ENCODE assay signal across 17 cellular contexts in genomic region chr17:79153367-79154130, GRCh38.
DNase-seq lines count a peak whose midpoint lies in the region; ATAC-seq, FAIRE-seq and TF ChIP-seq lines count a peak whose summit lies in the region.
"Had no signal": no experiment of that assay in that cellular context is flagged by ENCODE, and none has a peak within 500 bp of the region (broad histone marks: within the 10 kb centered on the region; RNA-seq: fewer than 3 reads in every experiment).

No MANE protein-coding gene starts in this region.

- H4K5ac ChIP-seq in H9 (ENCODE audit: insufficient read length, low read depth, low read length): no peak overlapping the region
- H4K5ac ChIP-seq in H1 (ENCODE audit: insufficient read length, low read depth, low read length): no peak overlapping the region

- H3K36me3 Mint-ChIP-seq in H9 (ENCODE audit: insufficient read depth in 1 of 3, low read depth in 3 of 3): no peaks in the 10 kb centered on the region
- H3K36me3 Mint-ChIP-seq in activated T-helper 17 cell treated with anti-CD3 and anti-CD28 coated beads, Interleukin-2, amount 50 U/mL, for 72 hours (ENCODE audit: low read depth): no peaks in the 10 kb centered on the region
- H3K36me3 Mint-ChIP-seq: CD14-positive monocyte; CD8-positive, alpha-beta T cell had no signal

- TF ChIP-seq RAD21 in Ishikawa (IDR thresholded peaks at IDR 0.05; ENCODE audit: low read depth) (no peak), H1 (IDR thresholded peaks at IDR 0.05 in 1 of 2, conservative IDR thresholded peaks at IDR 0.05 in 1 of 2; ENCODE audit: low read depth in 2 of 2, low read length in 2 of 2) (no peak)

- H2BK5ac ChIP-seq in H9 (ENCODE audit: insufficient read length, low read length): no peak overlapping the region
- H2BK5ac ChIP-seq in H1 (ENCODE audit: low read depth, low read length): no peak overlapping the region

- H3K36me3 ChIP-seq in H1 (ENCODE audit: control insufficient read depth in 2 of 4, insufficient read depth in 4 of 4, low read length in 3 of 4): no peaks in the 10 kb centered on the region
- H3K36me3 ChIP-seq: BLaER1 had no signal

- peak overlapping the region in 2 of 3 experiments; percentile 27 to 59; a peak in 1 of 7 replicates for H3K27ac Mint-ChIP-seq in H9
- no peak overlapping the region for H3K27ac Mint-ChIP-seq in activated T-helper 17 cell treated with anti-CD3 and anti-CD28 coated beads, Interleukin-2, amount 50 U/mL, for 72 hours
- H3K27ac Mint-ChIP-seq: CD8-positive, alpha-beta T cell had no signal

- H2BK20ac ChIP-seq in H9 (ENCODE audit: low read depth, low read length, poor library complexity, severe bottlenecking) (no peak overlapping the region), H1 (ENCODE audit: low read length) (no peak overlapping the region)

- no peak overlapping the region for H2BK12ac ChIP-seq in H9 (ENCODE audit: insufficient read length, low read depth, low read length)
- H2BK12ac ChIP-seq in H1 (ENCODE audit: low read depth, low read length): no peak overlapping the region

- no peak overlapping the region for H3K14ac ChIP-seq in H9 (ENCODE audit: insufficient read depth, low read length)
- H3K14ac ChIP-seq in H1 (ENCODE audit: insufficient read length): no peak overlapping the region

- H3K4me3 Mint-ChIP-seq in H9: no peak overlapping the region
- no peak overlapping the region for H3K4me3 Mint-ChIP-seq in activated T-helper 17 cell treated with anti-CD3 and anti-CD28 coated beads, Interleukin-2, amount 50 U/mL, for 72 hours
- H3K4me3 Mint-ChIP-seq: CD14-positive monocyte; CD8-positive, alpha-beta T cell had no signal

- TF ChIP-seq POLR2A in H1 (IDR thresholded peaks at IDR 0.05; ENCODE audit: control extremely low read depth in 1 of 2, low read depth in 2 of 2, low read length in 2 of 2): no peak

- POLR2A ChIA-PET in H1 (lab: Charles Lee; ENCODE audit: partially characterized antibody): no interaction called here

- no CpG with 5 or more reads among the region's 14 CpGs for WGBS in H9 (ENCODE audit: extremely low coverage, insufficient read length, low lambda C conversion rate)
- WGBS in H1 (ENCODE audit: extremely low coverage in 1 of 2, insufficient coverage in 1 of 2, insufficient read length in 1 of 2, insufficient replicate concordance in 2 of 2, low coverage in 1 of 2, low lambda C conversion rate in 2 of 2, missing lambda C conversion rate in 1 of 2), 2 experiments: 87% methylated on average over 10 of the region's 14 CpGs; no CpG with 5 or more reads in 1 of the 2 experiments

- H4K20me1 ChIP-seq in H9 (ENCODE audit: control insufficient read depth, insufficient read depth, insufficient read length) (no peaks in the 10 kb centered on the region), H1 (replicated peaks in 1 of 2; ENCODE audit: control insufficient read depth in 1 of 2, insufficient read depth in 2 of 2, low read length in 2 of 2) (no peaks in the 10 kb centered on the region)
- H4K20me1 ChIP-seq: BLaER1 had no signal

- no peak overlapping the region for H3K18ac ChIP-seq in H9 (ENCODE audit: insufficient read length, low read depth, low read length)
- H3K18ac ChIP-seq in H1 (ENCODE audit: extremely low read depth, low read length): no peak overlapping the region

- no peaks in the 10 kb centered on the region for H3K27me3 ChIP-seq in H9 (ENCODE audit: insufficient read depth, low read length)
- no peaks in the 10 kb centered on the region; a peak in 1 of 7 replicates for H3K27me3 ChIP-seq in H1 (replicated peaks in 1 of 4; ENCODE audit: control insufficient read depth in 3 of 4, extremely low read depth in 1 of 4, insufficient read depth in 3 of 4, low read length in 3 of 4)
- H3K27me3 ChIP-seq: BLaER1 had no signal

- H3K56ac ChIP-seq in H9 (ENCODE audit: insufficient read length, low read depth, low read length) (no peak overlapping the region), H1 (replicated peaks; ENCODE audit: insufficient read length, low read depth, low read length) (no peak overlapping the region)

- FAIRE-seq in H1 (lab: Jason Lieb, UNC) (no peak), frontal cortex (lab: Jason Lieb, UNC) (no peak)
- FAIRE-seq: A204.1, GM12878 had no signal

- H2BK120ac ChIP-seq in H9 (ENCODE audit: low read depth, low read length, poor library complexity, severe bottlenecking) (no peak overlapping the region), H1 (replicated peaks; ENCODE audit: low read depth, low read length) (no peak overlapping the region)

- H3K4me2 ChIP-seq in H9 (ENCODE audit: insufficient read depth, insufficient read length, low read length) (no peak overlapping the region), H1 (ENCODE audit: insufficient read depth in 1 of 2, low read depth in 2 of 2, low read length in 2 of 2) (no peak overlapping the region)
- H3K4me2 ChIP-seq: BLaER1 had no signal

- CTCF ChIA-PET in H1 (lab: Charles Lee; ENCODE audit: partially characterized antibody): interaction anchor here (0.9 to 1.9 kb wide), 5 partner anchors 10 to 240 kb away, joined by 3 to 7 read pairs (median 5); no protein-coding TSS in a partner anchor

- H3K9me3 ChIP-seq in H9 (ENCODE audit: control insufficient read depth, low read depth, low read length) (no peaks in the 10 kb centered on the region), H1 (ENCODE audit: insufficient read depth in 2 of 2, low read depth in 1 of 2, low read length in 1 of 2) (no peaks in the 10 kb centered on the region)
- H3K9me3 ChIP-seq: BLaER1 had no signal

- no peaks in the 10 kb centered on the region for H3K23me2 ChIP-seq in H9 (ENCODE audit: insufficient read length, low read depth, low read length, poor library complexity, severe bottlenecking)
- H3K23me2 ChIP-seq in H1 (ENCODE audit: low read depth, low read length): no peaks in the 10 kb centered on the region

- H3K4ac ChIP-seq in H9 (ENCODE audit: low read depth, low read length) (no peak overlapping the region), H1 (replicated peaks; ENCODE audit: insufficient read length, low read depth, low read length) (no peak overlapping the region)

- H3K23ac ChIP-seq in H9 (ENCODE audit: insufficient read length, low read depth, low read length): no peak overlapping the region
- no peak overlapping the region for H3K23ac ChIP-seq in H1 (ENCODE audit: insufficient read length)

- TF ChIP-seq EP300 in Ishikawa (IDR thresholded peaks at IDR 0.05; ENCODE audit: borderline replicate concordance): no peak
- TF ChIP-seq EP300 in H1 (IDR thresholded peaks at IDR 0.05; ENCODE audit: borderline replicate concordance in 1 of 2, low read depth in 2 of 2, low read length in 2 of 2): no peak

- no peaks in the 10 kb centered on the region for H3K4me1 ChIP-seq in H9 (ENCODE audit: insufficient read depth, low read length)
- peaks cover 0 to 26% (median 12%) of the 10 kb centered on the region in 4 experiments; a peak in 4 of 7 replicates for H3K4me1 ChIP-seq in H1 (replicated peaks in 1 of 4; ENCODE audit: control insufficient read depth in 3 of 4, insufficient read depth in 4 of 4, low read length in 3 of 4)

- H3K27ac ChIP-seq in H9 (ENCODE audit: insufficient read length, low read depth, low read length): no peak overlapping the region
- no peak overlapping the region for H3K27ac ChIP-seq in H1 (ENCODE audit: low read depth, low read length)
- H3K27ac ChIP-seq: BLaER1, GM23248 had no signal

- no peak overlapping the region for H3T11ph ChIP-seq in H9 (ENCODE audit: low read length)

- no peaks in the 10 kb centered on the region for H3K79me1 ChIP-seq in H9 (ENCODE audit: insufficient read depth, low read depth, low read length, poor library complexity, severe bottlenecking)
- H3K79me1 ChIP-seq in H1 (ENCODE audit: low read depth, low read length): no peaks in the 10 kb centered on the region

- peaks cover 2% of the 10 kb centered on the region; the same call in 1 of the 2 replicates for H3K27me3 Mint-ChIP-seq in H9 (ENCODE audit: low read depth)
- H3K27me3 Mint-ChIP-seq in activated T-helper 17 cell treated with anti-CD3 and anti-CD28 coated beads, Interleukin-2, amount 50 U/mL, for 72 hours: peaks cover 3% of the 10 kb centered on the region

- H3K9me3 Mint-ChIP-seq in H9: no peaks in the 10 kb centered on the region
- no peaks in the 10 kb centered on the region for H3K9me3 Mint-ChIP-seq in activated T-helper 17 cell treated with anti-CD3 and anti-CD28 coated beads, Interleukin-2, amount 50 U/mL, for 72 hours
- H3K9me3 Mint-ChIP-seq: CD8-positive, alpha-beta T cell had no signal

- no peak overlapping the region for H2AK5ac ChIP-seq in H9 (ENCODE audit: insufficient read length, low read length)
- no peak overlapping the region for H2AK5ac ChIP-seq in H1 (ENCODE audit: low read depth, low read length)

- no peaks in the 10 kb centered on the region for H3K79me2 ChIP-seq in H9 (ENCODE audit: insufficient read depth, low read length)
- no peaks in the 10 kb centered on the region for H3K79me2 ChIP-seq in H1 (ENCODE audit: control insufficient read depth in 1 of 2, insufficient read depth in 2 of 2, low read length in 2 of 2)

- H4K91ac ChIP-seq in H9 (ENCODE audit: insufficient read length, low read depth, low read length) (no peak overlapping the region), H1 (replicated peaks; ENCODE audit: insufficient read length, low read length) (peak overlapping the region; percentile 89)

- H3K4me1 Mint-ChIP-seq in H9: peaks cover 18 to 34% of the 10 kb centered on the region in 2 experiments
- no peaks in the 10 kb centered on the region for H3K4me1 Mint-ChIP-seq in activated T-helper 17 cell treated with anti-CD3 and anti-CD28 coated beads, Interleukin-2, amount 50 U/mL, for 72 hours
- H3K4me1 Mint-ChIP-seq: CD14-positive monocyte had no signal

- H3K9ac ChIP-seq in H9 (ENCODE audit: extremely low read depth, insufficient read length, low read length): no peak overlapping the region
- H3K9ac ChIP-seq in H1 (replicated peaks in 1 of 4; ENCODE audit: extremely low read depth in 1 of 4, low read depth in 3 of 4, low read length in 3 of 4): no peak overlapping the region
- H3K9ac ChIP-seq: BLaER1, GM23248 had no signal

- DNase-seq in H9 (no peak), H1 (ENCODE audit: low read depth in 1 of 2, low spot score in 2 of 2) (no peak), frontal cortex (ENCODE audit: low spot score in 2 of 2) (no peak), GM03348 (ENCODE audit: low spot score) (no peak)
- DNase-seq in activated CD4-positive, alpha-beta T cell treated with anti-CD3 and anti-CD28 coated beads for 48 hours: no peak
- DNase-seq: Calu3; CD8-positive, alpha-beta T cell; GF-D8; GM23248; Kasumi-1; KG1 had no signal

- H2BK15ac ChIP-seq in H9 (ENCODE audit: low read depth, low read length): no peak overlapping the region
- no peak overlapping the region for H2BK15ac ChIP-seq in H1 (ENCODE audit: low read length)

- ATAC-seq in activated T-helper 17 cell treated with anti-CD3 and anti-CD28 coated beads, Interleukin-2, amount 50 U/mL, for 72 hours (replicated peaks): no peak
- ATAC-seq: CD8-positive, alpha-beta T cell; GM12878 had no signal

- H4K8ac ChIP-seq in H9 (replicated peaks; ENCODE audit: insufficient read length, low read depth, low read length): no peak overlapping the region
- H4K8ac ChIP-seq in H1 (ENCODE audit: extremely low read depth, insufficient read depth, low read length): no peak overlapping the region

- H3K4me3 ChIP-seq in H1 (ENCODE audit: extremely low read depth in 1 of 4, insufficient read depth in 2 of 4, low read depth in 3 of 4, low read length in 4 of 4): no peak overlapping the region
- H3K4me3 ChIP-seq: BLaER1, GM12878, GM23248 had no signal

- TF ChIP-seq CTCF in H9 (conservative IDR thresholded peaks at IDR 0.05) (no peak), H1 (IDR thresholded peaks at IDR 0.05; ENCODE audit: control extremely low read depth in 1 of 3, insufficient read depth in 1 of 3, low read depth in 1 of 3, low read length in 3 of 3) (no peak)

- H2AFZ ChIP-seq in H9 (ENCODE audit: low read length) (no peak overlapping the region), H1 (ENCODE audit: low read length) (no peak overlapping the region)
- H2AFZ ChIP-seq: GM23248 had no signal
